In genomic region chr7:42922017-42922753, GRCh38 we compare ENCODE assay signal across 1 cellular context.
TF ChIP-seq lines count a peak whose summit lies in the region.

No MANE protein-coding gene starts in this region.

TF ChIP-seq in K562, 482 proteins besides CTCF, POLR2A, EP300 and RAD21 (continued from another document):
- TF ChIP-seq STAT5A (IDR thresholded peaks at IDR 0.05; ENCODE audit: borderline replicate concordance, low read length) (no peak), RHOXF2B (CRISPR knock-in tag; conservative IDR thresholded peaks at IDR 0.05) (no peak), BRD9 (IDR thresholded peaks at IDR 0.05; ENCODE audit: low read depth, partially characterized antibody) (no peak), PCBP2 (IDR thresholded peaks at IDR 0.05; ENCODE audit: low read depth, low read length, poor library complexity, severe bottlenecking) (no peak), NR2C1 (IDR thresholded peaks at IDR 0.05) (no peak), NR2C1 (tag; IDR thresholded peaks at IDR 0.05) (no peak), ZNF449 (CRISPR knock-in tag; IDR thresholded peaks at IDR 0.05) (no peak), ZFP36 (IDR thresholded peaks at IDR 0.05; ENCODE audit: low read depth, low read length, partially characterized antibody) (no peak), ZEB2 (IDR thresholded peaks at IDR 0.05) (no peak), E2F5 (CRISPR knock-in tag; IDR thresholded peaks at IDR 0.05) (no peak), GTF2F1 (IDR thresholded peaks at IDR 0.05; ENCODE audit: low read depth, low read length) (no peak), RBM22 (IDR thresholded peaks at IDR 0.05; ENCODE audit: low read depth, low read length, poor library complexity, severe bottlenecking) (no peak), CREB3 (tag; conservative IDR thresholded peaks at IDR 0.05; ENCODE audit: low read depth) (no peak), ZBTB2 (IDR thresholded peaks at IDR 0.05) (no peak), ZNF584 (CRISPR knock-in tag; IDR thresholded peaks at IDR 0.05; ENCODE audit: low read depth) (no peak), SMAD1 (IDR thresholded peaks at IDR 0.05; ENCODE audit: low read depth, low read length, partially characterized antibody) (no peak), SMARCC2 (IDR thresholded peaks at IDR 0.05; ENCODE audit: low read depth) (0 out of 2 replicates have a peak, but pooled peaks have one; percentile 48), ZNF583 (CRISPR knock-in tag; IDR thresholded peaks at IDR 0.05) (no peak), TOE1 (IDR thresholded peaks at IDR 0.05; ENCODE audit: borderline replicate concordance) (no peak), TOE1 (CRISPR knock-in tag; IDR thresholded peaks at IDR 0.05; ENCODE audit: borderline replicate concordance, low read depth) (no peak), CBX2 (IDR thresholded peaks at IDR 0.05; ENCODE audit: insufficient read depth, low read length, poor library complexity, severe bottlenecking) (no peak), ZZZ3 (IDR thresholded peaks at IDR 0.05) (no peak), TAF15 (IDR thresholded peaks at IDR 0.05; ENCODE audit: low read depth, low read length) (no peak), ESRRB (CRISPR knock-in tag; IDR thresholded peaks at IDR 0.05; ENCODE audit: borderline replicate concordance) (no peak), ZNF24 (IDR thresholded peaks at IDR 0.05) (no peak), ZNF232 (CRISPR knock-in tag; IDR thresholded peaks at IDR 0.05) (no peak), SOX6 (IDR thresholded peaks at IDR 0.05) (peak; percentile 74), CHCHD3 (CRISPR knock-in tag; IDR thresholded peaks at IDR 0.05) (no peak), PKNOX1 (IDR thresholded peaks at IDR 0.05) (peak; percentile 51; the same call in 1 of the 2 replicates), TCFL5 (CRISPR knock-in tag; conservative IDR thresholded peaks at IDR 0.05) (no peak), ARID3A (IDR thresholded peaks at IDR 0.05; ENCODE audit: borderline replicate concordance, low read depth, low read length) (0 out of 2 replicates have a peak, but pooled peaks have one; percentile 26), BHLHE40 (IDR thresholded peaks at IDR 0.05; ENCODE audit: low read length) (no peak), MEF2A (IDR thresholded peaks at IDR 0.05; ENCODE audit: control insufficient read depth, low read depth, low read length) (no peak), TRIM28 (IDR thresholded peaks at IDR 0.05) (no peak), CEBPB (tag; IDR thresholded peaks at IDR 0.05) (peak; percentile 7; the same call in 1 of the 2 replicates), ZNF592 (IDR thresholded peaks at IDR 0.05) (no peak), DPF2 (IDR thresholded peaks at IDR 0.05) (peak; percentile 28; the same call in 1 of the 2 replicates), CC2D1A (IDR thresholded peaks at IDR 0.05) (no peak), HMG20A (CRISPR knock-in tag; conservative IDR thresholded peaks at IDR 0.05) (no peak), CEBPG (CRISPR knock-in tag; IDR thresholded peaks at IDR 0.05) (no peak), CEBPG (tag; conservative IDR thresholded peaks at IDR 0.05 in 1 of 2, IDR thresholded peaks at IDR 0.05 in 1 of 2) (peak; percentile 59 to 76; a peak in 3 of 4 replicates), ZNF79 (CRISPR knock-in tag; IDR thresholded peaks at IDR 0.05; ENCODE audit: low read depth) (no peak)
TF ChIP-seq in K562: peak in this region for 15.
